27 cellular contexts compared by ENCODE assay signal in the genomic region with DNA sequence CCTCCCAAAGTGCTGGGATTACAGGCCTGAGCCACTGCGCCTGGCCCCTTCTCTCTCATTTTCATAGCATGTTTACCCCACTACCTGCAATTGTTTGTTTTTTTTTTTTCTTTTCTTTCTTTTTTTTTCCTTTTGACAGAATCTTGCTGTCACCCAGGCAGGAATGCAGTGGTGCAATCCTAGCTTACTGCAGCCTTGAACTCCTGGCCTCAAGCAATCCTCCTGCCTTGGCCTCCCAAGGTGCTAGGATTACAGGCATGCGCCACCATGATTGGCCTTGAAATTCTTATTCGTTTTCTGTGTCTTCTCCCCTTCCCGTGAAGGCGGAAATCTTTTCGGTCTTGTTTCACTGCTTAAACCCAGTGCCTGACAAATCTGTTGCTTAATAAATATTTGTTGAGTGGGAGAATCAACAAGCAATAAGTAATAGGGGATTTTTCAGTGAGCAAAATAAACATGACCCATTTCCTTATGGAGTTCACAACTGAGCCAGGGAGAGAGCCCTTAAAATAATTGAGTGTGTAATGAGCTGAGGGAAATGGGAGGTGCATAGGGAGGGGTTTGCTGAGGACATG. TPM values are rescaled to one million over a fixed set of nuclear protein-coding genes. Genes with fewer than 3 reads are reported as not detected.
DNase-seq lines count a peak whose midpoint lies in the region; ATAC-seq and TF ChIP-seq lines count a peak whose summit lies in the region.
"Had no signal": no experiment of that assay in that cellular context is flagged by ENCODE, and none has a peak within 500 bp of the region (broad histone marks: within the 10 kb centered on the region; RNA-seq: fewer than 3 reads in every experiment).

No MANE protein-coding gene starts in this region.

- no peaks in the 10 kb centered on the region for H3K9me3 ChIP-seq in naive thymus-derived CD4-positive, alpha-beta T cell (ENCODE audit: control insufficient read depth in 2 of 3, low read length in 3 of 3)
- H3K9me3 ChIP-seq: adrenal gland, BLaER1, colonic mucosa, heart right ventricle, psoas muscle, uterus had no signal

- POLR2A ChIA-PET in naive thymus-derived CD4-positive, alpha-beta T cell (lab: Charles Lee) = no interaction called here

- H3K9me3 Mint-ChIP-seq in activated naive CD8-positive, alpha-beta T cell (ENCODE audit: low read depth) = no peaks in the 10 kb centered on the region
- no peaks in the 10 kb centered on the region for H3K9me3 Mint-ChIP-seq in activated naive CD8-positive, alpha-beta T cell treated with anti-CD3 and anti-CD28 coated beads for 36 hours
- no peaks in the 10 kb centered on the region for H3K9me3 Mint-ChIP-seq in activated T-helper 1 cell treated with anti-CD3 and anti-CD28 coated beads, Interleukin-12 subunit alpha, Interleukin-12 subunit beta, Interleukin-2, Interleukin-4 antibody, amounts not matched to agents 30 ng/mL and 10 ng/mL and 1 ng/mL, durations not matched to agents 14 hours and 24 hours and 36 hours
- no peaks in the 10 kb centered on the region for H3K9me3 Mint-ChIP-seq in naive thymus-derived CD4-positive, alpha-beta T cell
- no peaks in the 10 kb centered on the region for H3K9me3 Mint-ChIP-seq in type B pancreatic cell

- H3K27me3 ChIP-seq in naive thymus-derived CD4-positive, alpha-beta T cell (ENCODE audit: control insufficient read depth in 2 of 2, insufficient read depth in 2 of 2, low read length in 2 of 2) = no peaks in the 10 kb centered on the region
- H3K27me3 ChIP-seq: adrenal gland, BLaER1, colonic mucosa, heart right ventricle, uterus had no signal

- no peaks in the 10 kb centered on the region for H3K36me3 ChIP-seq in naive thymus-derived CD4-positive, alpha-beta T cell (ENCODE audit: control insufficient read depth in 2 of 3, insufficient read depth in 3 of 3, low read length in 3 of 3)
- H3K36me3 ChIP-seq: adrenal gland, BLaER1, colonic mucosa, heart right ventricle, uterus had no signal

- DNase-seq in activated naive CD8-positive, alpha-beta T cell treated with anti-CD3 and anti-CD28 coated beads for 36 hours = no peak
- no peak for DNase-seq in activated T-helper 1 cell treated with anti-CD3 and anti-CD28 coated beads, Interleukin-12 subunit alpha, Interleukin-12 subunit beta, Interleukin-2, Interleukin-4 antibody, amounts not matched to agents 30 ng/mL and 10 ng/mL and 1 ng/mL, durations not matched to agents 14 hours and 24 hours and 36 hours (ENCODE audit: low spot score)
- no peak for DNase-seq in naive thymus-derived CD4-positive, alpha-beta T cell
- DNase-seq in type B pancreatic cell (ENCODE audit: extremely low spot score, unreplicated experiment) (no peak), SK-N-DZ (ENCODE audit: low spot score) (no peak), Right ventricle myocardium inferior (ENCODE audit: missing footprints) (no peak)
- DNase-seq: ACHN; activated CD4-positive, alpha-beta T cell treated with anti-CD3 and anti-CD28 coated beads, Interleukin-2, amount 50 U/mL, for 48 hours; activated CD8-positive, alpha-beta memory T cell treated with anti-CD3 and anti-CD28 coated beads, Interleukin-2, amount 50 U/mL, for 48 hours; activated gamma-delta T cell; colonic mucosa; effector memory CD4-positive, alpha-beta T cell; erythroblast; foreskin fibroblast; HCEC 1CT; heart right ventricle; left cardiac atrium; NCI-H1092; NCI-H2081 treated with DMSO at 0.1 percent for 48 hours; psoas muscle; stimulated activated CD8-positive, alpha-beta memory T cell treated with anti-CD3 and anti-CD28 coated beads, Interleukin-4, amount 100 ng/mL, for 48 hours; uterus had no signal

- peaks cover 0 to 7% of the 10 kb centered on the region in 2 donors for H3K4me1 ChIP-seq in naive thymus-derived CD4-positive, alpha-beta T cell (ENCODE audit: control insufficient read depth in 2 of 2, insufficient read depth in 2 of 2, low read length in 2 of 2)

- H3K4me3 ChIP-seq in naive thymus-derived CD4-positive, alpha-beta T cell (ENCODE audit: low read length) = no peak overlapping the region
- H3K4me3 ChIP-seq: colonic mucosa, uterus had no signal

- H3K27me3 Mint-ChIP-seq in activated naive CD8-positive, alpha-beta T cell = peaks cover 21% of the 10 kb centered on the region
- peaks cover 57% of the 10 kb centered on the region for H3K27me3 Mint-ChIP-seq in activated naive CD8-positive, alpha-beta T cell treated with anti-CD3 and anti-CD28 coated beads for 36 hours
- peaks cover 41% of the 10 kb centered on the region for H3K27me3 Mint-ChIP-seq in activated T-helper 1 cell treated with anti-CD3 and anti-CD28 coated beads, Interleukin-12 subunit alpha, Interleukin-12 subunit beta, Interleukin-2, Interleukin-4 antibody, amounts not matched to agents 30 ng/mL and 10 ng/mL and 1 ng/mL, durations not matched to agents 14 hours and 24 hours and 36 hours (ENCODE audit: insufficient read depth)
- peaks cover 16 to 46% (median 35%) of the 10 kb centered on the region in 5 donors for H3K27me3 Mint-ChIP-seq in naive thymus-derived CD4-positive, alpha-beta T cell
- H3K27me3 Mint-ChIP-seq in type B pancreatic cell = peaks cover 6% of the 10 kb centered on the region

- TF ChIP-seq CTCF in type B pancreatic cell (conservative IDR thresholded peaks at IDR 0.05) = no peak

- H3K36me3 Mint-ChIP-seq in activated naive CD8-positive, alpha-beta T cell = no peaks in the 10 kb centered on the region
- no peaks in the 10 kb centered on the region for H3K36me3 Mint-ChIP-seq in activated naive CD8-positive, alpha-beta T cell treated with anti-CD3 and anti-CD28 coated beads for 36 hours
- no peaks in the 10 kb centered on the region for H3K36me3 Mint-ChIP-seq in activated T-helper 1 cell treated with anti-CD3 and anti-CD28 coated beads, Interleukin-12 subunit alpha, Interleukin-12 subunit beta, Interleukin-2, Interleukin-4 antibody, amounts not matched to agents 30 ng/mL and 10 ng/mL and 1 ng/mL, durations not matched to agents 14 hours and 24 hours and 36 hours (ENCODE audit: low read depth)
- no peaks in the 10 kb centered on the region for H3K36me3 Mint-ChIP-seq in naive thymus-derived CD4-positive, alpha-beta T cell
- H3K36me3 Mint-ChIP-seq in type B pancreatic cell = no peaks in the 10 kb centered on the region

- intact Hi-C loops in activated T-helper 1 cell treated with anti-CD3 and anti-CD28 coated beads, Interleukin-12 subunit alpha, Interleukin-12 subunit beta, Interleukin-2, Interleukin-4 antibody, amounts not matched to agents 30 ng/mL and 10 ng/mL and 1 ng/mL, durations not matched to agents 14 hours and 24 hours and 36 hours (cut with micrococcal nuclease) = no loop called here
- intact Hi-C loops in naive thymus-derived CD4-positive, alpha-beta T cell (cut with micrococcal nuclease) = no loop called here
- intact Hi-C loops in Right ventricle myocardium inferior (cut with DNase I) = loop anchor here (2.0 kb wide), 1 partner anchor 147 kb away; no protein-coding TSS in a partner anchor

- ATAC-seq in naive thymus-derived CD4-positive, alpha-beta T cell = no peak
- ATAC-seq in GM18867 (IDR thresholded peaks at IDR 0.05; ENCODE audit: unreplicated experiment) (no peak), Right ventricle myocardium inferior (no peak)
- ATAC-seq: heart right ventricle, left cardiac atrium, psoas muscle had no signal

- peaks cover 12% of the 10 kb centered on the region for H3K4me1 Mint-ChIP-seq in activated naive CD8-positive, alpha-beta T cell (ENCODE audit: low read depth)
- H3K4me1 Mint-ChIP-seq in activated naive CD8-positive, alpha-beta T cell treated with anti-CD3 and anti-CD28 coated beads for 36 hours = peaks cover 7% of the 10 kb centered on the region
- H3K4me1 Mint-ChIP-seq in activated T-helper 1 cell treated with anti-CD3 and anti-CD28 coated beads, Interleukin-12 subunit alpha, Interleukin-12 subunit beta, Interleukin-2, Interleukin-4 antibody, amounts not matched to agents 30 ng/mL and 10 ng/mL and 1 ng/mL, durations not matched to agents 14 hours and 24 hours and 36 hours (ENCODE audit: low read depth) = peaks cover 5% of the 10 kb centered on the region
- peaks cover 0 to 19% (median 14%) of the 10 kb centered on the region in 7 donors for H3K4me1 Mint-ChIP-seq in naive thymus-derived CD4-positive, alpha-beta T cell
- peaks cover 12% of the 10 kb centered on the region for H3K4me1 Mint-ChIP-seq in type B pancreatic cell (ENCODE audit: unreplicated experiment)

- peak overlapping the region; percentile 44 for H3K4me3 Mint-ChIP-seq in activated naive CD8-positive, alpha-beta T cell
- no peak overlapping the region for H3K4me3 Mint-ChIP-seq in activated naive CD8-positive, alpha-beta T cell treated with anti-CD3 and anti-CD28 coated beads for 36 hours
- peak overlapping the region; percentile 31 for H3K4me3 Mint-ChIP-seq in activated T-helper 1 cell treated with anti-CD3 and anti-CD28 coated beads, Interleukin-12 subunit alpha, Interleukin-12 subunit beta, Interleukin-2, Interleukin-4 antibody, amounts not matched to agents 30 ng/mL and 10 ng/mL and 1 ng/mL, durations not matched to agents 14 hours and 24 hours and 36 hours
- H3K4me3 Mint-ChIP-seq in naive thymus-derived CD4-positive, alpha-beta T cell = peak overlapping the region in 6 of 10 donors; percentile 6 to 89 (median 52)
- peak overlapping the region; percentile 54 for H3K4me3 Mint-ChIP-seq in type B pancreatic cell

- H3K27ac ChIP-seq in naive thymus-derived CD4-positive, alpha-beta T cell (ENCODE audit: low read depth, low read length) = no peak overlapping the region
- H3K27ac ChIP-seq: colonic mucosa, HL-60 had no signal

- CTCF ChIA-PET in naive thymus-derived CD4-positive, alpha-beta T cell (lab: Charles Lee) = interaction anchor here (0.7 kb wide), 1 partner anchor 45 kb away, joined by 3 read pairs; no protein-coding TSS in a partner anchor

- H3K27ac Mint-ChIP-seq in activated naive CD8-positive, alpha-beta T cell = no peak overlapping the region
- no peak overlapping the region for H3K27ac Mint-ChIP-seq in activated naive CD8-positive, alpha-beta T cell treated with anti-CD3 and anti-CD28 coated beads for 36 hours
- no peak overlapping the region for H3K27ac Mint-ChIP-seq in activated T-helper 1 cell treated with anti-CD3 and anti-CD28 coated beads, Interleukin-12 subunit alpha, Interleukin-12 subunit beta, Interleukin-2, Interleukin-4 antibody, amounts not matched to agents 30 ng/mL and 10 ng/mL and 1 ng/mL, durations not matched to agents 14 hours and 24 hours and 36 hours
- no peak overlapping the region for H3K27ac Mint-ChIP-seq in naive thymus-derived CD4-positive, alpha-beta T cell
- H3K27ac Mint-ChIP-seq in type B pancreatic cell = no peak overlapping the region

RNA-seq across cellular contexts. Expression of a gene that starts 1.8 kb away (rescaled TPM):
- total RNA-seq in activated naive CD8-positive, alpha-beta T cell treated with anti-CD3 and anti-CD28 coated beads for 36 hours = 1 to 10 TPM; 1.2 to 1.4 TPM
- total RNA-seq in activated T-helper 1 cell treated with anti-CD3 and anti-CD28 coated beads, Interleukin-12 subunit alpha, Interleukin-12 subunit beta, Interleukin-2, Interleukin-4 antibody, amounts not matched to agents 30 ng/mL and 10 ng/mL and 1 ng/mL, durations not matched to agents 14 hours and 24 hours and 36 hours = 1.5 TPM in 2 replicates
- total RNA-seq in naive thymus-derived CD4-positive, alpha-beta T cell = 1 to 10 TPM in 4 of 5 experiments, under 1 TPM in 1; 0.89 to 9.9 (median 3.9) TPM
- polyA plus RNA-seq in naive thymus-derived CD4-positive, alpha-beta T cell = under 1 TPM; 0.29 to 0.71 TPM
- total RNA-seq in type B pancreatic cell (ENCODE audit: low replicate concordance) = 33.7 and 55.3 TPM in 2 replicates
- polyA plus RNA-seq in SK-N-DZ (2014; cell fraction: cytosol; rRNA removed) = 8.4 and 10.8 TPM in 2 replicates
- 13.4 and 20.8 TPM in 2 replicates for polyA plus RNA-seq in SK-N-DZ (2014; cell fraction: nucleus; rRNA removed)
- total RNA-seq in Right ventricle myocardium inferior = 73.5 TPM

RNA-seq across cellular contexts. Expression of a gene that starts 52.7 kb away (rescaled TPM):
- total RNA-seq in activated naive CD8-positive, alpha-beta T cell treated with anti-CD3 and anti-CD28 coated beads for 36 hours = 10 to 100 TPM; 26.3 to 30.8 TPM
- 29.3 and 30.5 TPM in 2 replicates for total RNA-seq in activated T-helper 1 cell treated with anti-CD3 and anti-CD28 coated beads, Interleukin-12 subunit alpha, Interleukin-12 subunit beta, Interleukin-2, Interleukin-4 antibody, amounts not matched to agents 30 ng/mL and 10 ng/mL and 1 ng/mL, durations not matched to agents 14 hours and 24 hours and 36 hours
- 100 to 1,000 TPM in 4 of 5 experiments, 10 to 100 TPM in 1; 53.0 to 132 (median 130) TPM for total RNA-seq in naive thymus-derived CD4-positive, alpha-beta T cell
- 10 to 100 TPM in 1 of 2 donors, 1 to 10 TPM in 1; 3.9 to 14.4 TPM for polyA plus RNA-seq in naive thymus-derived CD4-positive, alpha-beta T cell
- 40.9 and 44.1 TPM in 2 replicates for total RNA-seq in type B pancreatic cell (ENCODE audit: low replicate concordance)
- 16.9 and 19.7 TPM in 2 replicates for polyA plus RNA-seq in SK-N-DZ (2014; cell fraction: cytosol; rRNA removed)
- polyA plus RNA-seq in SK-N-DZ (2014; cell fraction: nucleus; rRNA removed) = 17.5 and 18.6 TPM in 2 replicates
- total RNA-seq in Right ventricle myocardium inferior = 8.5 TPM
